ENCODE assay signal across 8 cellular contexts in the genomic region with DNA sequence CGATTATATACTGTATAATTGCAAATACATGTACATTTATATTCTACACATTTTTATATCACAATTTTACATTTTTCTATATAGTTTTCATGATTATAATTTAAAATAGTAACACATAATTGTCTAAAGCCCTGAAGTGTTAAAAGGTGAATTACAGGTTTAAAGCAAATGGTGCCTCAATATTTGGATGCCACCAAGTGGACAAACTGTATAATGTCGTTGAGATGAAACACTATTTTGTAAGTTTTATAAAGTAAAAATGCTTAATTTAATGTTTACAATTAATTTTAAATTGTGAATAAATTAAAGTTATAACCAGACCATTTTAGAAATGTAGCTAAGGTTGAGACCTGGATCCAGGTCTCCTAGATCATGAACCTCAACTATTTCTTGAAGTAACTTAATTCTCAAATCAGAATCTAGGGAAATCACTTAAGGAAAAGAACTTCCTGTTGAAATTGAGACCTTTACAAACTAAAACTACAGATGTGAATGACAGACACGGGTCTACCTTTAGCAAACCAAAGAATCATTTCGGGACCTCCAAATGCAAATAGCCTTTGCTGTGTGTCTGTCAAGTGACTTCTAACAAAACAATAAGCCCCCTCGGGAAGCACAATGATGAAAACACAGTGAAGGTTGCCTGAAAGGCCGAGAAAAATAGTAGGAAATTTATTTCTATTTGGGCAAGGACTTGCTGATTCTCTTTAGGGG. TPM values are rescaled to one million over a fixed set of nuclear protein-coding genes. Genes with fewer than 3 reads are reported as not detected.
DNase-seq lines count a peak whose midpoint lies in the region; ATAC-seq and TF ChIP-seq lines count a peak whose summit lies in the region.

No MANE protein-coding gene starts in this region.

- H3K79me2 ChIP-seq in OCI-LY1 (ENCODE audit: insufficient read depth, low read length): no peaks in the 10 kb centered on the region

- H3K4me3 ChIP-seq in OCI-LY1 (ENCODE audit: low read depth, low read length, poor library complexity, severe bottlenecking) (no peak overlapping the region), epithelial cell of esophagus (ENCODE audit: low read length) (no peak overlapping the region), prostate gland (peak overlapping the region in 1 of 2 donors; percentile 7)

- 16% methylated on average over 6 of the region's 6 CpGs for WGBS in prostate gland

- H3K4me3 Mint-ChIP-seq in activated CD8-positive, alpha-beta memory T cell treated with anti-CD3 and anti-CD28 coated beads, Interleukin-2, amount 10 ng/mL, durations not matched to agents 7 days and 5 days: no peak overlapping the region

- CTCF ChIA-PET in activated CD8-positive, alpha-beta memory T cell treated with anti-CD3 and anti-CD28 coated beads, Interleukin-2, amount 10 ng/mL, durations not matched to agents 7 days and 5 days (lab: Charles Lee): no interaction called here

- TF ChIP-seq CTCF in OCI-LY1 (IDR thresholded peaks at IDR 0.05; ENCODE audit: low read length): peak; percentile 49
- peak; percentile 52 for TF ChIP-seq CTCF in epithelial cell of esophagus (IDR thresholded peaks at IDR 0.05; ENCODE audit: insufficient read depth, low read depth, low read length, missing control alignments)
- TF ChIP-seq CTCF in prostate gland (IDR thresholded peaks at IDR 0.05): peak in 3 of 4 experiments; percentile 36 to 56 (median 37)

- H3K36me3 ChIP-seq in OCI-LY1 (ENCODE audit: insufficient read depth, low read length) (no peaks in the 10 kb centered on the region), prostate gland (no peaks in the 10 kb centered on the region)

- no peaks in the 10 kb centered on the region for H3F3A ChIP-seq in OCI-LY1 (ENCODE audit: insufficient read depth, low read length)

- H3K9me3 ChIP-seq in OCI-LY1 (ENCODE audit: low read length) (no peaks in the 10 kb centered on the region), prostate gland (no peaks in the 10 kb centered on the region)

- H3K27ac Mint-ChIP-seq in activated CD8-positive, alpha-beta memory T cell treated with anti-CD3 and anti-CD28 coated beads, Interleukin-2, amount 10 ng/mL, durations not matched to agents 7 days and 5 days: no peak overlapping the region

- H3K27me3 ChIP-seq in OCI-LY1 (ENCODE audit: insufficient read depth, low read length): no peaks in the 10 kb centered on the region
- H3K27me3 ChIP-seq in prostate gland (replicated peaks; ENCODE audit: insufficient read depth): no peaks in the 10 kb centered on the region

- intact Hi-C loops in prostate gland (cut with DNase I): no loop called here

- DNase-seq in NCI-H1694 (lab: John Stamatoyannopoulos, UW) (peak; percentile 7), NCI-H1694 treated with DMSO at 0.1 percent for 48 hours (lab: John Stamatoyannopoulos, UW) (no peak), epithelial cell of esophagus (ENCODE audit: low read depth) (peak; percentile 53), prostate gland (ENCODE audit: low spot score) (no peak)
- no peak for DNase-seq in activated CD8-positive, alpha-beta memory T cell treated with anti-CD3 and anti-CD28 coated beads, Interleukin-2, amount 10 ng/mL, durations not matched to agents 7 days and 5 days

- H3K9me3 Mint-ChIP-seq in activated CD8-positive, alpha-beta memory T cell treated with anti-CD3 and anti-CD28 coated beads, Interleukin-2, amount 10 ng/mL, durations not matched to agents 7 days and 5 days (ENCODE audit: low read depth): no peaks in the 10 kb centered on the region

- H3K4me1 ChIP-seq in OCI-LY1 (ENCODE audit: insufficient read depth, low read length, severe bottlenecking) (no peaks in the 10 kb centered on the region), prostate gland (replicated peaks) (no peaks in the 10 kb centered on the region)

- H4K20me1 ChIP-seq in OCI-LY1 (ENCODE audit: insufficient read depth, low read length): no peaks in the 10 kb centered on the region

- no peak overlapping the region for H3K9ac ChIP-seq in OCI-LY1 (ENCODE audit: low read length)

- H2AFZ ChIP-seq in OCI-LY1 (ENCODE audit: low read length): no peak overlapping the region

- no peaks in the 10 kb centered on the region for H3K36me3 Mint-ChIP-seq in activated CD8-positive, alpha-beta memory T cell treated with anti-CD3 and anti-CD28 coated beads, Interleukin-2, amount 10 ng/mL, durations not matched to agents 7 days and 5 days

- no peak overlapping the region for H3K4me2 ChIP-seq in OCI-LY1 (ENCODE audit: low read length)

- no peak for ATAC-seq in GM21619 (IDR thresholded peaks at IDR 0.05; ENCODE audit: unreplicated experiment)
- no peak for ATAC-seq in activated CD8-positive, alpha-beta memory T cell treated with anti-CD3 and anti-CD28 coated beads, Interleukin-2, amount 10 ng/mL, durations not matched to agents 7 days and 5 days
- ATAC-seq in HG03469 (IDR thresholded peaks at IDR 0.05; ENCODE audit: unreplicated experiment): no peak

- H3K27ac ChIP-seq in OCI-LY1 (ENCODE audit: low read depth, low read length, poor library complexity, severe bottlenecking) (no peak overlapping the region), prostate gland (peak overlapping the region; percentile 16 to 45)

- no peak for TF ChIP-seq POLR2A in prostate gland (IDR thresholded peaks at IDR 0.05)

- no peaks in the 10 kb centered on the region for H3K9me2 ChIP-seq in OCI-LY1 (ENCODE audit: low read depth, low read length)

- no peaks in the 10 kb centered on the region for H3K27me3 Mint-ChIP-seq in activated CD8-positive, alpha-beta memory T cell treated with anti-CD3 and anti-CD28 coated beads, Interleukin-2, amount 10 ng/mL, durations not matched to agents 7 days and 5 days

- H3K4me1 Mint-ChIP-seq in activated CD8-positive, alpha-beta memory T cell treated with anti-CD3 and anti-CD28 coated beads, Interleukin-2, amount 10 ng/mL, durations not matched to agents 7 days and 5 days: no peaks in the 10 kb centered on the region

RNA-seq across cellular contexts. Expression of a gene that starts 37.8 kb away (rescaled TPM):
- 10 to 100 TPM in 1 of 2 donors, 1 to 10 TPM in 1; 4.0 to 17.9 TPM for total RNA-seq in prostate gland
- total RNA-seq in activated CD8-positive, alpha-beta memory T cell treated with anti-CD3 and anti-CD28 coated beads, Interleukin-2, amount 10 ng/mL, durations not matched to agents 7 days and 5 days: 1 to 10 TPM; 3.8 to 4.0 TPM

Comparison
In these comparisons a context has a peak if more than half of its experiments do, and no peak if none do; other contexts are left out.
1. DNase-seq: peak in NCI-H1694 (single experiment) and epithelial cell of esophagus (single experiment); none in NCI-H1694 treated with DMSO at 0.1 percent for 48 hours (single experiment), prostate gland (single experiment) and activated CD8-positive, alpha-beta memory T cell treated with anti-CD3 and anti-CD28 coated beads, Interleukin-2, amount 10 ng/mL, durations not matched to agents 7 days and 5 days (single experiment).
2. Peak in every context shown above with its lines, with median percentiles within 50 percentile points of each other: CTCF ChIP-seq.